Comparison of ENCODE assay signal across 27 cellular contexts in genomic region chr12:34190054-34190453, GRCh38.
"Had no signal": no experiment of that assay in that cellular context is flagged by ENCODE, and none has a peak within 500 bp of the region (broad histone marks: within the 10 kb centered on the region; RNA-seq: fewer than 3 reads in every experiment).

No MANE protein-coding gene starts in this region.

- FAIRE-seq: kidney had no signal

- DNase-seq: dorsolateral prefrontal cortex; effector CD8-positive, alpha-beta T cell; endodermal cell; foreskin fibroblast; gastrocnemius medialis; head of caudate nucleus; kidney; mesenchymal stem cell; mucosa of descending colon; naive thymus-derived CD4-positive, alpha-beta T cell; stimulated activated CD4-positive, alpha-beta T cell treated with anti-CD3 and anti-CD28 coated beads, Interleukin-12 subunit alpha, Interleukin-12 subunit beta, amount 100 ng/mL, for 4 hours; stimulated activated CD4-positive, alpha-beta T cell treated with anti-CD3 and anti-CD28 coated beads, Interleukin-1b, Interleukin-23, amount 100 ng/mL, for 48 hours; stimulated activated CD4-positive, alpha-beta T cell treated with anti-CD3 and anti-CD28 coated beads, Interleukin-4, amount 100 ng/mL, for 1 hour; stimulated activated CD8-positive, alpha-beta memory T cell treated with anti-CD3 and anti-CD28 coated beads, Interleukin-4, amount 100 ng/mL, for 48 hours; stimulated activated naive CD4-positive, alpha-beta T cell; stomach; thyroid gland; trophoblast cell had no signal

- H3K9me3 ChIP-seq: gastrocnemius medialis, stomach, thyroid gland, vagina had no signal

- H3K4me1 ChIP-seq: gastrocnemius medialis, neural progenitor cell, parathyroid adenoma, stomach, thyroid gland, vagina had no signal

- H3K4me3 ChIP-seq: dorsolateral prefrontal cortex, gastrocnemius medialis, hepatocyte, mucosa of descending colon, neural progenitor cell, smooth muscle cell, stomach, thyroid gland, vagina had no signal

- H3K27me3 ChIP-seq: gastrocnemius medialis, hepatocyte, neural progenitor cell, stomach, thyroid gland, vagina had no signal

- ATAC-seq: esophagus mucosa; gastrocnemius medialis; left lobe of liver; mucosa of descending colon; naive thymus-derived CD4-positive, alpha-beta T cell; sciatic nerve had no signal

- H3K4me2 ChIP-seq: hepatocyte, neural progenitor cell, smooth muscle cell had no signal

- H3K36me3 ChIP-seq: gastrocnemius medialis, neural progenitor cell, stomach, thyroid gland, vagina had no signal

- H3K9ac ChIP-seq: neural progenitor cell, parathyroid adenoma had no signal

- H3K79me2 ChIP-seq: hepatocyte, parathyroid adenoma had no signal

- H2AFZ ChIP-seq: hepatocyte, neural progenitor cell, parathyroid adenoma had no signal

- H3K27ac ChIP-seq: dorsolateral prefrontal cortex, epithelial cell of prostate, gastrocnemius medialis, hepatocyte, neural progenitor cell, parathyroid adenoma, stomach, thyroid gland, vagina had no signal
